15 cellular contexts compared by ENCODE assay signal in the genomic region with DNA sequence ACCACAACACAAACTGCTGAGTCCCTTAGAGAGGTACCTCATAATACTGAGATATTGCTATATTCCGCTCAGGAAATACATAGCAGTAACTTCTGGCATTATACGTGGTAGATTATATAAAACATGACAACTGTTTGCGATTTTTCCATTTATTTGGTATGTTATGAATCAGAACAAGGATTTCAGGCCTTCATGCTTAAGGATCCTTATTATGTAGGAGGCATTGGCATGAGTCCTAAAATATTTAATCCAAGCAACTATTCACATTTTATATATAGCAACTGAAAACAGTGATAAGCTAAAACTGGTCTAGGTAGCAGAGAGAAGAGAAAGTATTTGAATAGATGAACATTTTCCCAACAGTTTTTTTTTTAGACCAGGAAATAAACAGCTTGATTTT.
DNase-seq lines count a peak whose midpoint lies in the region; TF ChIP-seq lines count a peak whose summit lies in the region.
"Had no signal": no experiment of that assay in that cellular context is flagged by ENCODE, and none has a peak within 500 bp of the region (broad histone marks: within the 10 kb centered on the region; RNA-seq: fewer than 3 reads in every experiment).

No MANE protein-coding gene starts in this region.

- peak overlapping the region; percentile 81 for H3K27ac Mint-ChIP-seq in osteocyte (ENCODE audit: unreplicated experiment)

- no peaks in the 10 kb centered on the region for H3K27me3 Mint-ChIP-seq in osteocyte (ENCODE audit: unreplicated experiment)
- H3K27me3 Mint-ChIP-seq: CD4-positive, alpha-beta memory T cell had no signal

- H3K4me1 Mint-ChIP-seq in osteocyte (ENCODE audit: unreplicated experiment), result peaks cover 49% of the 10 kb centered on the region

- no peak for TF ChIP-seq CTCF in dorsolateral prefrontal cortex (IDR thresholded peaks at IDR 0.05 in 54 of 56, conservative IDR thresholded peaks at IDR 0.05 in 2 of 56; ENCODE audit: low read depth in 1 of 56, partially characterized antibody in 56 of 56)
- no peak for TF ChIP-seq CTCF in osteocyte (IDR thresholded peaks at IDR 0.05)

- H3K27me3 ChIP-seq in ACC112 (ENCODE audit: insufficient read depth, low read length) (no peaks in the 10 kb centered on the region), adipocyte (replicated peaks; ENCODE audit: control insufficient read depth, insufficient read depth, low read length) (no peaks in the 10 kb centered on the region), dorsolateral prefrontal cortex (no peaks in the 10 kb centered on the region)
- H3K27me3 ChIP-seq: BE2C had no signal

- H3K9me3 Mint-ChIP-seq in osteocyte (ENCODE audit: unreplicated experiment), result no peaks in the 10 kb centered on the region
- H3K9me3 Mint-ChIP-seq: CD4-positive, alpha-beta memory T cell had no signal

- H3K4me3 ChIP-seq in ACC112 (ENCODE audit: low read depth, low read length), result no peak overlapping the region
- no peak overlapping the region for H3K4me3 ChIP-seq in adipocyte (ENCODE audit: low read length)
- peak overlapping the region in 1 of 59 donors; percentile 22 for H3K4me3 ChIP-seq in dorsolateral prefrontal cortex
- H3K4me3 ChIP-seq: GM23248 had no signal

- intact Hi-C loops in dorsolateral prefrontal cortex (cut with DNase I), result no loop called here

- DNase-seq in adipocyte (ENCODE audit: low read depth), result peak; percentile 65
- no peak for DNase-seq in dorsolateral prefrontal cortex
- DNase-seq in osteocyte (ENCODE audit: extremely low spot score, unreplicated experiment), result no peak
- DNase-seq in NCI-H2081 treated with DMSO at 0.1 percent for 48 hours (lab: John Stamatoyannopoulos, UW), result no peak
- no peak for DNase-seq in stimulated activated CD4-positive, alpha-beta T cell treated with anti-CD3 and anti-CD28 coated beads, Interleukin-4, amount 100 ng/mL, for 24 hours
- no peak for DNase-seq in RKO (ENCODE audit: low spot score)
- DNase-seq: BE2C; CD4-positive, alpha-beta memory T cell; GF-D8; GM23248; MV-4-11; NCI-H1417 treated with DMSO at 0.1 percent for 48 hours; NCI-H2029; NCI-H510A had no signal

- H3K9me3 ChIP-seq in adipocyte (ENCODE audit: control insufficient read depth, low read length), result no peaks in the 10 kb centered on the region
- H3K9me3 ChIP-seq: BE2C had no signal

- no peaks in the 10 kb centered on the region for H3K79me2 ChIP-seq in ACC112 (ENCODE audit: control insufficient read depth, insufficient read depth, low read length, unreplicated experiment)

- no peak overlapping the region for H3K9ac ChIP-seq in adipocyte (ENCODE audit: low read length)
- H3K9ac ChIP-seq: GM23248 had no signal

- H3K36me3 Mint-ChIP-seq in osteocyte (ENCODE audit: unreplicated experiment), result no peaks in the 10 kb centered on the region
- H3K36me3 Mint-ChIP-seq: CD4-positive, alpha-beta memory T cell had no signal

- H3K36me3 ChIP-seq in ACC112 (ENCODE audit: insufficient read depth, low read length), result no peaks in the 10 kb centered on the region
- no peaks in the 10 kb centered on the region for H3K36me3 ChIP-seq in adipocyte (ENCODE audit: control insufficient read depth, insufficient read depth, low read length, severe bottlenecking)
- H3K36me3 ChIP-seq: BE2C had no signal

- H2AFZ ChIP-seq in ACC112 (ENCODE audit: low read length, unreplicated experiment), result peak overlapping the region; percentile 14

- no peak overlapping the region for H3K4me3 Mint-ChIP-seq in osteocyte (ENCODE audit: unreplicated experiment)
- H3K4me3 Mint-ChIP-seq: CD4-positive, alpha-beta memory T cell had no signal

- H3K27ac ChIP-seq in ACC112 (ENCODE audit: low read depth, low read length) (no peak overlapping the region), dorsolateral prefrontal cortex (peak overlapping the region in 45 of 59 donors; percentile 2 to 78 (median 40))
- H3K27ac ChIP-seq: GM23248 had no signal

- H3K4me1 ChIP-seq in ACC112 (ENCODE audit: control insufficient read depth, insufficient read depth, low read length, unreplicated experiment), result peaks cover 9% of the 10 kb centered on the region
- peaks cover 12% of the 10 kb centered on the region for H3K4me1 ChIP-seq in adipocyte (ENCODE audit: control insufficient read depth, insufficient read depth, low read length)
